ENCODE assay signal across 8 cellular contexts in genomic region chr1:247008406-247008799, GRCh38. TPM values are rescaled to one million over a fixed set of nuclear protein-coding genes. Genes with fewer than 3 reads are reported as not detected.
DNase-seq lines count a peak whose midpoint lies in the region; ATAC-seq and TF ChIP-seq lines count a peak whose summit lies in the region.
"Had no signal": no experiment of that assay in that cellular context is flagged by ENCODE, and none has a peak within 500 bp of the region (broad histone marks: within the 10 kb centered on the region; RNA-seq: fewer than 3 reads in every experiment).

No MANE protein-coding gene starts in this region.

- H3K9me3 ChIP-seq in Caco-2, result peaks cover 28% of the 10 kb centered on the region
- peaks cover 19% of the 10 kb centered on the region; the same call in 1 of the 2 replicates for H3K9me3 ChIP-seq in OCI-LY3 (ENCODE audit: insufficient read depth, low read length)
- peaks cover 2 to 9% of the 10 kb centered on the region in 2 donors for H3K9me3 ChIP-seq in duodenal mucosa (ENCODE audit: control insufficient read depth in 1 of 2, low read length in 2 of 2)
- peaks cover 28% of the 10 kb centered on the region for H3K9me3 ChIP-seq in neural progenitor cell (ENCODE audit: low read depth)

- POLR2A ChIA-PET in Caco-2 (lab: Charles Lee), result no interaction called here

- H3K27ac Mint-ChIP-seq in Caco-2 (ENCODE audit: unreplicated experiment), result peak overlapping the region; percentile 99
- H3K27ac Mint-ChIP-seq in neural progenitor cell, result peak overlapping the region; percentile 99

- H3K79me2 ChIP-seq in OCI-LY3 (ENCODE audit: low read length) (peaks cover 44% of the 10 kb centered on the region), neural progenitor cell (ENCODE audit: low read depth) (peaks cover 44% of the 10 kb centered on the region)

- H3K4me3 Mint-ChIP-seq in Caco-2 (ENCODE audit: unreplicated experiment) (peak overlapping the region; percentile 95), neural progenitor cell (peak overlapping the region; percentile 100)

- H3F3A ChIP-seq in neural progenitor cell (ENCODE audit: low read depth), result no peaks in the 10 kb centered on the region

- DNase-seq in Caco-2 (no peak), neural progenitor cell (ENCODE audit: low spot score) (no peak), OCI-M2 (lab: John Stamatoyannopoulos, UW; ENCODE audit: unreplicated experiment) (no peak), pons (ENCODE audit: low spot score) (no peak)

- H3K9ac ChIP-seq in OCI-LY3 (ENCODE audit: low read length) (peak overlapping the region; percentile 34), duodenal mucosa (ENCODE audit: low read depth in 1 of 2, low read length in 2 of 2) (no peak overlapping the region), neural progenitor cell (no peak overlapping the region)

- H3K4me1 ChIP-seq in Caco-2 (0 out of 2 replicates have a peak, but pooled peaks cover 5% of the 10 kb centered on the region), OCI-LY3 (ENCODE audit: low read length) (peaks cover 5% of the 10 kb centered on the region), duodenal mucosa (ENCODE audit: control insufficient read depth in 1 of 2, insufficient read depth in 2 of 2, low read length in 2 of 2) (no peaks in the 10 kb centered on the region), neural progenitor cell (no peaks in the 10 kb centered on the region)

- intact Hi-C loops in Caco-2 (cut with micrococcal nuclease; ENCODE audit: unreplicated experiment), result loop anchor here (1.0 to 5.0 kb wide), 3 partner anchors 70 to 94 kb away; partner anchors contain the start of genes ZNF669 and ZNF670

- H3K4me2 ChIP-seq in OCI-LY3 (ENCODE audit: low read length), result peak overlapping the region; percentile 59
- peak overlapping the region; percentile 60 for H3K4me2 ChIP-seq in neural progenitor cell

- peak overlapping the region; percentile 97 for H3K4me3 ChIP-seq in Caco-2 (ENCODE audit: low read depth, low read length)
- peak overlapping the region; percentile 80 for H3K4me3 ChIP-seq in OCI-LY3 (ENCODE audit: low read length)
- peak overlapping the region; percentile 76 to 77 for H3K4me3 ChIP-seq in duodenal mucosa (ENCODE audit: low read depth in 1 of 2, low read length in 2 of 2)
- H3K4me3 ChIP-seq in neural progenitor cell, result no peak overlapping the region

- ATAC-seq in GM21825 (IDR thresholded peaks at IDR 0.05; ENCODE audit: unreplicated experiment), result no peak

- H4K20me1 ChIP-seq in OCI-LY3 (ENCODE audit: insufficient read depth, low read length), result no peaks in the 10 kb centered on the region
- H4K20me1 ChIP-seq in neural progenitor cell (ENCODE audit: low read depth), result no peaks in the 10 kb centered on the region

- CTCF ChIA-PET in Caco-2 (lab: Charles Lee), result no interaction called here

- H3K36me3 ChIP-seq in Caco-2 (ENCODE audit: control insufficient read depth, insufficient read depth, low read length) (no peaks in the 10 kb centered on the region; the same call in 1 of the 2 replicates), OCI-LY3 (replicated peaks; ENCODE audit: low read depth, low read length) (peaks cover 33% of the 10 kb centered on the region), duodenal mucosa (ENCODE audit: control insufficient read depth in 1 of 2, insufficient read depth in 2 of 2, low read length in 2 of 2) (no peaks in the 10 kb centered on the region), neural progenitor cell (peaks cover 26% of the 10 kb centered on the region)
- H3K36me3 ChIP-seq: upper lobe of left lung had no signal

- peaks cover 8% of the 10 kb centered on the region for H3K9me3 Mint-ChIP-seq in Caco-2 (ENCODE audit: unreplicated experiment)
- H3K9me3 Mint-ChIP-seq in neural progenitor cell, result peaks cover 56% of the 10 kb centered on the region

- no peak overlapping the region for H3K27ac ChIP-seq in OCI-LY3 (ENCODE audit: low read length)
- H3K27ac ChIP-seq in duodenal mucosa (ENCODE audit: low read depth, low read length), result no peak overlapping the region
- H3K27ac ChIP-seq in neural progenitor cell, result no peak overlapping the region
- H3K27ac ChIP-seq: upper lobe of left lung had no signal

- H3K4me1 Mint-ChIP-seq in Caco-2 (ENCODE audit: low read depth, unreplicated experiment) (no peaks in the 10 kb centered on the region), neural progenitor cell (peaks cover 7% of the 10 kb centered on the region)

- H3K27me3 Mint-ChIP-seq in Caco-2 (ENCODE audit: insufficient read depth, unreplicated experiment), result no peaks in the 10 kb centered on the region
- H3K27me3 Mint-ChIP-seq in neural progenitor cell (ENCODE audit: insufficient read depth, low read depth), result peaks cover 8% of the 10 kb centered on the region

- H3K27me3 ChIP-seq in Caco-2 (replicated peaks; ENCODE audit: control insufficient read depth, insufficient read depth, low read length) (no peaks in the 10 kb centered on the region), OCI-LY3 (ENCODE audit: low read depth, low read length) (no peaks in the 10 kb centered on the region), duodenal mucosa (ENCODE audit: control insufficient read depth in 1 of 2, insufficient read depth in 2 of 2, low read length in 2 of 2) (no peaks in the 10 kb centered on the region), neural progenitor cell (no peaks in the 10 kb centered on the region)

- H3K36me3 Mint-ChIP-seq in Caco-2 (ENCODE audit: insufficient read depth, unreplicated experiment), result peaks cover 44% of the 10 kb centered on the region
- H3K36me3 Mint-ChIP-seq in neural progenitor cell, result peaks cover 29% of the 10 kb centered on the region

- BruUV-seq in Caco-2 (replicated peaks; lab: Mats Ljungman, UMichigan), result no TSS peak

- H2AFZ ChIP-seq in OCI-LY3 (ENCODE audit: low read depth, low read length) (peak overlapping the region; percentile 77), neural progenitor cell (replicated peaks) (peak overlapping the region; percentile 52)

- no peak for TF ChIP-seq CTCF in Caco-2 (IDR thresholded peaks at IDR 0.05; ENCODE audit: insufficient read depth in 1 of 2, low read depth in 1 of 2, low read length in 1 of 2, severe bottlenecking in 1 of 2, unreplicated experiment in 1 of 2)
- TF ChIP-seq CTCF in OCI-LY3 (IDR thresholded peaks at IDR 0.05; ENCODE audit: low read depth, low read length), result no peak
- TF ChIP-seq CTCF in neural progenitor cell (IDR thresholded peaks at IDR 0.05), result no peak

RNA-seq across cellular contexts. Expression of gene ZNF695, which starts 0.5 kb away (rescaled TPM):
- total RNA-seq in Caco-2 (2022) (24.7 and 25.2 TPM in 2 replicates), neural progenitor cell (ENCODE audit: low replicate concordance) (27.6 and 34.6 TPM in 2 replicates)
